In the genomic region with DNA sequence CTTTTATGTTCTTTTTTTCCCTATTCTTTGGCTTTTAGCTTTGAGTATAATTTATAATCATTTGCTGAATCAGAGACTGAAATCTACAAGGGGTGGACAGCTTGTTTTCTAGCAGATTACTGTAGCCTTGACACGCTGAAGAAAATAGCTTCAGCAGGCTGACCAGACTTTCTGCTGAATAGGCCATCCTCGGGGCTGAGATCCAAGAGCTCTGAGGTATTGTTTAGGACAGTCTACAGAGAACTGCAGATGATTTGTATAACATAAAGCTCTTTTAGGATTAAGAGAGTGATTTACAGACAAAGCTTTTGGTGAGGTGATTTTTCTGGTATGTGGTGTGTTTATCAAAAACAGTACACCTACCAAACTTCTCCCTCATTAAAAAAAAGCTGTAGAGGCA, we compare ENCODE assay signal across 12 cellular contexts. TPM values are rescaled to one million over a fixed set of nuclear protein-coding genes. Genes with fewer than 3 reads are reported as not detected.
DNase-seq lines count a peak whose midpoint lies in the region; ATAC-seq and TF ChIP-seq lines count a peak whose summit lies in the region.
"Had no signal": no experiment of that assay in that cellular context is flagged by ENCODE, and none has a peak within 500 bp of the region (broad histone marks: within the 10 kb centered on the region; RNA-seq: fewer than 3 reads in every experiment).

No MANE protein-coding gene starts in this region.

- in situ Hi-C loops in HAP-1 (cut with MboI; ENCODE audit: low sequenced_read_pairs) = no loop called here

- H3K9me3 ChIP-seq in HAP-1 = no peaks in the 10 kb centered on the region
- H3K9me3 ChIP-seq in sigmoid colon = no peaks in the 10 kb centered on the region

- H3K27me3 ChIP-seq in HAP-1 (ENCODE audit: low read depth) (no peaks in the 10 kb centered on the region), sigmoid colon (no peaks in the 10 kb centered on the region)

- H3K4me3 ChIP-seq in HAP-1 (no peak overlapping the region), fibroblast of villous mesenchyme (ENCODE audit: low read depth, low read length) (no peak overlapping the region), sigmoid colon (no peak overlapping the region)
- H3K4me3 ChIP-seq: K562 had no signal

- ATAC-seq in GM18519 (IDR thresholded peaks at IDR 0.05; ENCODE audit: low FRiP score, unreplicated experiment) = no peak
- ATAC-seq: effector memory CD8-positive, alpha-beta T cell had no signal

- 71 to 80% methylated on average over 2 of the region's 2 CpGs for WGBS in sigmoid colon, 2 donors

- no peak for TF ChIP-seq POLR2A in sigmoid colon (IDR thresholded peaks at IDR 0.05)

- H3K36me3 ChIP-seq in HAP-1 (replicated peaks) (no peaks in the 10 kb centered on the region), sigmoid colon (no peaks in the 10 kb centered on the region)

- peaks cover 22% of the 10 kb centered on the region for H3K4me1 ChIP-seq in HAP-1
- peaks cover 0 to 77% (median 66%) of the 10 kb centered on the region in 4 donors for H3K4me1 ChIP-seq in sigmoid colon

- peak; percentile 71 to 79 for DNase-seq in HAP-1 (ENCODE audit: low spot score in 2 of 2)
- peak; percentile 32 for DNase-seq in astrocyte of the hippocampus (ENCODE audit: low read depth, low spot score)
- DNase-seq in fibroblast of villous mesenchyme (ENCODE audit: low read depth) = peak; percentile 44
- DNase-seq in sigmoid colon = no peak
- no peak for DNase-seq in hippocampal formation (lab: John Stamatoyannopoulos, UW)
- no peak for DNase-seq in GF-D8 (lab: John Stamatoyannopoulos, UW)
- DNase-seq in NCI-H510A treated with DMSO at 0.1 percent for 48 hours (lab: John Stamatoyannopoulos, UW) = no peak
- DNase-seq: effector memory CD8-positive, alpha-beta T cell; GDM1; NCI-H2029 had no signal

- TF ChIP-seq EP300 in sigmoid colon (IDR thresholded peaks at IDR 0.05) = no peak

- intact Hi-C loops in sigmoid colon (cut with DNase I) = loop anchor here (10.0 kb wide), 1 partner anchor 654 kb away; no protein-coding TSS in a partner anchor

- peak overlapping the region; percentile 57 to 80 (median 72) for H3K27ac ChIP-seq in sigmoid colon

- no peak for TF ChIP-seq CTCF in fibroblast of villous mesenchyme (IDR thresholded peaks at IDR 0.05; ENCODE audit: insufficient read depth, low read depth, low read length)
- no peak for TF ChIP-seq CTCF in sigmoid colon (IDR thresholded peaks at IDR 0.05)

RNA-seq across cellular contexts. Expression of a gene that starts 16.8 kb away (rescaled TPM):
- total RNA-seq in fibroblast of villous mesenchyme (57.9 and 58.9 TPM in 2 replicates), sigmoid colon (100 to 1,000 TPM; 130 to 224 (median 174) TPM)
- 100 to 1,000 TPM; 126 to 134 (median 134) TPM for polyA plus RNA-seq in sigmoid colon

RNA-seq across cellular contexts. Expression of a gene that starts 18.2 kb away (rescaled TPM):
- 6.1 and 7.8 TPM in 2 replicates for total RNA-seq in fibroblast of villous mesenchyme
- 10 to 100 TPM in 3 of 4 donors, 1 to 10 TPM in 1; 7.7 to 13.9 (median 10.6) TPM for total RNA-seq in sigmoid colon
- polyA plus RNA-seq in sigmoid colon = 10 to 100 TPM in 2 of 3 donors, 1 to 10 TPM in 1; 9.4 to 22.2 (median 13.2) TPM

Comparison
In these comparisons a context has a peak if more than half of its experiments do, and no peak if none do; other contexts are left out.
1. DNase-seq: peak in HAP-1 (2 of 2), astrocyte of the hippocampus (single experiment) and fibroblast of villous mesenchyme (single experiment); none in sigmoid colon (single experiment), hippocampal formation (0 of 2), GF-D8 (single experiment) and NCI-H510A treated with DMSO at 0.1 percent for 48 hours (single experiment).